ENCODE assay signal across 8 cellular contexts in genomic region chr12:4268549-4269181, GRCh38. TPM values are rescaled to one million over a fixed set of nuclear protein-coding genes. Genes with fewer than 3 reads are reported as not detected.
DNase-seq lines count a peak whose midpoint lies in the region; ATAC-seq and FAIRE-seq lines count a peak whose summit lies in the region.

No MANE protein-coding gene starts in this region.

- DNase-seq in GM19239 (ENCODE audit: insufficient read length, low spot score), result no peak
- DNase-seq in T-helper 2 cell treated with Interferon-gamma antibody and Interleukin-4, amounts not matched to agents 5 μg/mL and 100 μg/mL, for 36 hours (ENCODE audit: low spot score), result peak; percentile 50
- peak; percentile 60 for DNase-seq in natural killer cell treated with Interleukin-12 subunit alpha and Interleukin-12 subunit beta and Interleukin-15 and Interleukin-18, amount 100 ng/mL, for 72 hours (ENCODE audit: low spot score)
- DNase-seq in HT-29 (ENCODE audit: low spot score), result no peak
- DNase-seq in NCI-H2227 (lab: John Stamatoyannopoulos, UW; ENCODE audit: unreplicated experiment), result no peak

- peaks cover 25% of the 10 kb centered on the region for H3K27me3 Mint-ChIP-seq in T-helper 2 cell treated with Interferon-gamma antibody and Interleukin-4, amounts not matched to agents 5 μg/mL and 100 μg/mL, for 36 hours (ENCODE audit: low read depth)
- H3K27me3 Mint-ChIP-seq in dendritic cell treated with granulocyte-macrophage colony-stimulating factor and Interleukin-4, amounts not matched to agents 40 ng/mL and 50 ng/mL, for 4 days, result peaks cover 74% of the 10 kb centered on the region
- H3K27me3 Mint-ChIP-seq in natural killer cell treated with Interleukin-12 subunit alpha and Interleukin-12 subunit beta and Interleukin-15 and Interleukin-18, amount 100 ng/mL, for 72 hours, result peaks cover 2 to 6% of the 10 kb centered on the region in 2 donors

- no peak for ATAC-seq in natural killer cell treated with Interleukin-12 subunit alpha and Interleukin-12 subunit beta and Interleukin-15 and Interleukin-18, amount 100 ng/mL, for 72 hours
- ATAC-seq in HG02970 (IDR thresholded peaks at IDR 0.05; ENCODE audit: low FRiP score, unreplicated experiment) (no peak), GM18498 (IDR thresholded peaks at IDR 0.05; ENCODE audit: unreplicated experiment) (no peak)

- intact Hi-C loops in dendritic cell treated with granulocyte-macrophage colony-stimulating factor and Interleukin-4, amounts not matched to agents 40 ng/mL and 50 ng/mL, for 4 days (cut with micrococcal nuclease), result loop anchor here (5.0 kb wide), 1 partner anchor 106 kb away; no protein-coding TSS in a partner anchor

- peak; percentile 85 for FAIRE-seq in GM19239 (lab: Jason Lieb, UNC)

- H3K36me3 Mint-ChIP-seq in T-helper 2 cell treated with Interferon-gamma antibody and Interleukin-4, amounts not matched to agents 5 μg/mL and 100 μg/mL, for 36 hours (ENCODE audit: low read depth), result peaks cover 3% of the 10 kb centered on the region
- no peaks in the 10 kb centered on the region for H3K36me3 Mint-ChIP-seq in dendritic cell treated with granulocyte-macrophage colony-stimulating factor and Interleukin-4, amounts not matched to agents 40 ng/mL and 50 ng/mL, for 4 days (ENCODE audit: low read depth)
- no peaks in the 10 kb centered on the region for H3K36me3 Mint-ChIP-seq in natural killer cell treated with Interleukin-12 subunit alpha and Interleukin-12 subunit beta and Interleukin-15 and Interleukin-18, amount 100 ng/mL, for 72 hours

- H3K4me1 Mint-ChIP-seq in T-helper 2 cell treated with Interferon-gamma antibody and Interleukin-4, amounts not matched to agents 5 μg/mL and 100 μg/mL, for 36 hours (ENCODE audit: low read depth), result peaks cover 24% of the 10 kb centered on the region
- H3K4me1 Mint-ChIP-seq in dendritic cell treated with granulocyte-macrophage colony-stimulating factor and Interleukin-4, amounts not matched to agents 40 ng/mL and 50 ng/mL, for 4 days (ENCODE audit: low read depth), result peaks cover 43% of the 10 kb centered on the region
- H3K4me1 Mint-ChIP-seq in natural killer cell treated with Interleukin-12 subunit alpha and Interleukin-12 subunit beta and Interleukin-15 and Interleukin-18, amount 100 ng/mL, for 72 hours (ENCODE audit: low read depth in 2 of 2), result peaks cover 30 to 31% of the 10 kb centered on the region in 2 donors

- no peaks in the 10 kb centered on the region for H3K9me3 Mint-ChIP-seq in T-helper 2 cell treated with Interferon-gamma antibody and Interleukin-4, amounts not matched to agents 5 μg/mL and 100 μg/mL, for 36 hours
- no peaks in the 10 kb centered on the region for H3K9me3 Mint-ChIP-seq in dendritic cell treated with granulocyte-macrophage colony-stimulating factor and Interleukin-4, amounts not matched to agents 40 ng/mL and 50 ng/mL, for 4 days
- H3K9me3 Mint-ChIP-seq in natural killer cell treated with Interleukin-12 subunit alpha and Interleukin-12 subunit beta and Interleukin-15 and Interleukin-18, amount 100 ng/mL, for 72 hours, result no peaks in the 10 kb centered on the region

- peak overlapping the region; percentile 96 for H3K27ac Mint-ChIP-seq in T-helper 2 cell treated with Interferon-gamma antibody and Interleukin-4, amounts not matched to agents 5 μg/mL and 100 μg/mL, for 36 hours
- peak overlapping the region; percentile 89 for H3K27ac Mint-ChIP-seq in dendritic cell treated with granulocyte-macrophage colony-stimulating factor and Interleukin-4, amounts not matched to agents 40 ng/mL and 50 ng/mL, for 4 days
- H3K27ac Mint-ChIP-seq in natural killer cell treated with Interleukin-12 subunit alpha and Interleukin-12 subunit beta and Interleukin-15 and Interleukin-18, amount 100 ng/mL, for 72 hours, result peak overlapping the region; percentile 93 to 94

- H3K4me3 Mint-ChIP-seq in T-helper 2 cell treated with Interferon-gamma antibody and Interleukin-4, amounts not matched to agents 5 μg/mL and 100 μg/mL, for 36 hours, result peak overlapping the region; percentile 99
- H3K4me3 Mint-ChIP-seq in dendritic cell treated with granulocyte-macrophage colony-stimulating factor and Interleukin-4, amounts not matched to agents 40 ng/mL and 50 ng/mL, for 4 days, result peak overlapping the region; percentile 84
- peak overlapping the region; percentile 99 for H3K4me3 Mint-ChIP-seq in natural killer cell treated with Interleukin-12 subunit alpha and Interleukin-12 subunit beta and Interleukin-15 and Interleukin-18, amount 100 ng/mL, for 72 hours

RNA-seq across cellular contexts. Expression of gene CCND2, which starts 4.9 kb away (rescaled TPM):
- total RNA-seq in natural killer cell treated with Interleukin-12 subunit alpha and Interleukin-12 subunit beta and Interleukin-15 and Interleukin-18, amount 100 ng/mL, for 72 hours, result 1,000 to 10,000 TPM in 1 of 2 donors, 100 to 1,000 TPM in 1; 942 to 1,190 TPM
- total RNA-seq in HT-29 (2014; rRNA removed; shearing (Covaris generic)), result not detected in 2 replicates

RNA-seq across cellular contexts. Expression of gene TIGAR, which starts 52.3 kb away (rescaled TPM):
- total RNA-seq in natural killer cell treated with Interleukin-12 subunit alpha and Interleukin-12 subunit beta and Interleukin-15 and Interleukin-18, amount 100 ng/mL, for 72 hours, result 10 to 100 TPM in 1 of 2 donors, 1 to 10 TPM in 1; 7.4 to 10.2 TPM
- 2.2 and 4.6 TPM in 2 replicates for total RNA-seq in HT-29 (2014; rRNA removed; shearing (Covaris generic))

Comparison
In these comparisons a context has a peak if more than half of its experiments do, and no peak if none do; other contexts are left out.
1. DNase-seq: peak in T-helper 2 cell treated with Interferon-gamma antibody and Interleukin-4, amounts not matched to agents 5 μg/mL and 100 μg/mL, for 36 hours (single experiment) and natural killer cell treated with Interleukin-12 subunit alpha and Interleukin-12 subunit beta and Interleukin-15 and Interleukin-18, amount 100 ng/mL, for 72 hours (single experiment); none in GM19239 (single experiment), HT-29 (single experiment) and NCI-H2227 (single experiment).
2. RNA of gene CCND2, which starts 4.9 kb away (total RNA-seq): 942 to 1,190 TPM in natural killer cell treated with Interleukin-12 subunit alpha and Interleukin-12 subunit beta and Interleukin-15 and Interleukin-18, amount 100 ng/mL, for 72 hours; not detected in HT-29; every median in the first group is over 100 times any median in the second.
3. Peak in every context shown above with its lines, with median percentiles within 50 percentile points of each other: H3K27ac Mint-ChIP-seq and H3K4me3 Mint-ChIP-seq.